In the genomic region with DNA sequence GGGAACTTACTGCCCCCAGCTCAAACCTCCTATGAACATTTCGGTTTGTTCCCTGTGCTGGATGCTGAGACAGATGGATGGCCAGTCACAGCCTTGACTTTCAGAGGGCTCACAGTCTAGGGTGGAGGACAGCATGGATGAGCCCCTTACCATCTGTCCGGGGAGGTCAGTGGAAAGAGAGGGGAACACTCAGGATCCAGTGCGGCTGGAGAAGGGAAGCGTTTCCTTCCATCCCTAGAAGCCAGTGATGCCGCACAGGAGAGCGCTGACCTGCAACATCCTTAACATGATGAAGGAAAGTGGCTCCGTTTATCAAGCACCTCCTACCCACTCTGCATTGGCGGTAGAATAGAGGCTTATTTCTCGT, we compare ENCODE assay signal across 2 cellular contexts.
TF ChIP-seq lines count a peak whose summit lies in the region.

No MANE protein-coding gene starts in this region.

TF ChIP-seq in HepG2, 621 proteins besides CTCF, POLR2A, EP300 and RAD21:
- TF ChIP-seq ZNF350 (CRISPR knock-in tag; IDR thresholded peaks at IDR 0.05; ENCODE audit: borderline replicate concordance, low read depth) (0 out of 2 replicates have a peak, but pooled peaks have one; percentile 3), ZNF292 (CRISPR knock-in tag; IDR thresholded peaks at IDR 0.05; ENCODE audit: borderline replicate concordance, low read depth) (no peak), JDP2 (CRISPR knock-in tag; IDR thresholded peaks at IDR 0.05; ENCODE audit: borderline replicate concordance) (no peak), MTA1 (CRISPR knock-in tag; IDR thresholded peaks at IDR 0.05; ENCODE audit: borderline replicate concordance) (no peak), RFX1 (IDR thresholded peaks at IDR 0.05) (no peak), ZNF709 (CRISPR knock-in tag; IDR thresholded peaks at IDR 0.05) (0 out of 2 replicates have a peak, but pooled peaks have one; percentile 1)

TF ChIP-seq in SK-N-SH, 30 proteins besides CTCF, POLR2A, EP300 and RAD21:
- TF ChIP-seq POLR2AphosphoS5 (IDR thresholded peaks at IDR 0.05; ENCODE audit: low read depth, low read length) = no peak
- TF ChIP-seq, protein P1, sequence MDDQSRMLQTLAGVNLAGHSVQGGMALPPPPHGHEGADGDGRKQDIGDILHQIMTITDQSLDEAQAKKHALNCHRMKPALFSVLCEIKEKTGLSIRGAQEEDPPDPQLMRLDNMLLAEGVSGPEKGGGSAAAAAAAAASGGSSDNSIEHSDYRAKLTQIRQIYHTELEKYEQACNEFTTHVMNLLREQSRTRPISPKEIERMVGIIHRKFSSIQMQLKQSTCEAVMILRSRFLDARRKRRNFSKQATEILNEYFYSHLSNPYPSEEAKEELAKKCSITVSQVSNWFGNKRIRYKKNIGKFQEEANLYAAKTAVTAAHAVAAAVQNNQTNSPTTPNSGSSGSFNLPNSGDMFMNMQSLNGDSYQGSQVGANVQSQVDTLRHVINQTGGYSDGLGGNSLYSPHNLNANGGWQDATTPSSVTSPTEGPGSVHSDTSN (IDR thresholded peaks at IDR 0.05) = no peak
- no peak for TF ChIP-seq NFIC (IDR thresholded peaks at IDR 0.05; ENCODE audit: borderline replicate concordance)
- no peak for TF ChIP-seq RFX5 (IDR thresholded peaks at IDR 0.05; ENCODE audit: low read length)
- no peak for TF ChIP-seq YY1 (IDR thresholded peaks at IDR 0.05; ENCODE audit: low read depth)
- TF ChIP-seq, protein P2, sequence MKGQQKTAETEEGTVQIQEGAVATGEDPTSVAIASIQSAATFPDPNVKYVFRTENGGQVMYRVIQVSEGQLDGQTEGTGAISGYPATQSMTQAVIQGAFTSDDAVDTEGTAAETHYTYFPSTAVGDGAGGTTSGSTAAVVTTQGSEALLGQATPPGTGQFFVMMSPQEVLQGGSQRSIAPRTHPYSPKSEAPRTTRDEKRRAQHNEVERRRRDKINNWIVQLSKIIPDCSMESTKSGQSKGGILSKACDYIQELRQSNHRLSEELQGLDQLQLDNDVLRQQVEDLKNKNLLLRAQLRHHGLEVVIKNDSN (IDR thresholded peaks at IDR 0.05; ENCODE audit: borderline replicate concordance, low read depth) = no peak
- TF ChIP-seq FOSL2 (IDR thresholded peaks at IDR 0.05; ENCODE audit: borderline replicate concordance, low read depth) = no peak
- no peak for TF ChIP-seq SIN3A (IDR thresholded peaks at IDR 0.05; ENCODE audit: borderline replicate concordance, low read depth, low read length)
- TF ChIP-seq, protein P3, sequence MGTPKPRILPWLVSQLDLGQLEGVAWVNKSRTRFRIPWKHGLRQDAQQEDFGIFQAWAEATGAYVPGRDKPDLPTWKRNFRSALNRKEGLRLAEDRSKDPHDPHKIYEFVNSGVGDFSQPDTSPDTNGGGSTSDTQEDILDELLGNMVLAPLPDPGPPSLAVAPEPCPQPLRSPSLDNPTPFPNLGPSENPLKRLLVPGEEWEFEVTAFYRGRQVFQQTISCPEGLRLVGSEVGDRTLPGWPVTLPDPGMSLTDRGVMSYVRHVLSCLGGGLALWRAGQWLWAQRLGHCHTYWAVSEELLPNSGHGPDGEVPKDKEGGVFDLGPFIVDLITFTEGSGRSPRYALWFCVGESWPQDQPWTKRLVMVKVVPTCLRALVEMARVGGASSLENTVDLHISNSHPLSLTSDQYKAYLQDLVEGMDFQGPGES (IDR thresholded peaks at IDR 0.05; ENCODE audit: low read depth, low read length) = no peak
- no peak for TF ChIP-seq SMC3 (IDR thresholded peaks at IDR 0.05; ENCODE audit: low read depth, low read length)
- no peak for TF ChIP-seq JUND (IDR thresholded peaks at IDR 0.05)
- no peak for TF ChIP-seq FOXM1 (IDR thresholded peaks at IDR 0.05; ENCODE audit: low read depth)
